In genomic region chr4:55906999-55907398, GRCh38 we compare ENCODE assay signal across 12 cellular contexts. TPM values are rescaled to one million over a fixed set of nuclear protein-coding genes. Genes with fewer than 3 reads are reported as not detected.
A peak's percentile ranks its signal among the peaks of the same experiment; 100 is the strongest.
DNase-seq lines count a peak whose midpoint lies in the region; ATAC-seq and TF ChIP-seq lines count a peak whose summit lies in the region.
"Had no signal": no experiment of that assay in that cellular context is flagged by ENCODE, and none has a peak within 500 bp of the region (broad histone marks: within the 10 kb centered on the region; RNA-seq: fewer than 3 reads in every experiment).

No MANE protein-coding gene starts in this region.

- TF ChIP-seq EP300 in upper lobe of left lung (IDR thresholded peaks at IDR 0.05) = no peak

- peaks cover 14% of the 10 kb centered on the region for H3K4me1 ChIP-seq in RWPE2 (ENCODE audit: insufficient read depth, poor library complexity, severe bottlenecking)
- H3K4me1 ChIP-seq in upper lobe of left lung = peaks cover 0 to 10% (median 3%) of the 10 kb centered on the region in 4 donors

- in situ Hi-C loops in GM13976 (cut with MboI; ENCODE audit: low sequenced_read_pairs, unreplicated experiment) = no loop called here

- peak; percentile 73 for DNase-seq in A172 (ENCODE audit: low spot score)
- peak; percentile 15 for DNase-seq in Daoy (ENCODE audit: low read depth)
- no peak for DNase-seq in RWPE2 (ENCODE audit: low spot score)
- peak; percentile 26 for DNase-seq in epithelial cell of prostate (ENCODE audit: low read depth, low spot score)
- no peak for DNase-seq in NCI-H748 treated with DMSO at 0.1 percent for 48 hours (lab: John Stamatoyannopoulos, UW)
- no peak for DNase-seq in GM13976 (ENCODE audit: low spot score)
- no peak for DNase-seq in upper lobe of left lung
- no peak for DNase-seq in NOMO-1 treated with dmso at 0.1 percent for 144 hours (lab: John Stamatoyannopoulos, UW; ENCODE audit: unreplicated experiment)
- DNase-seq: cerebellar nuclear complex, H7, nephron progenitor cell had no signal

- 63 to 64% methylated on average over 3 of the region's 3 CpGs for WGBS in upper lobe of left lung, 2 donors

- ATAC-seq in RWPE2 (ENCODE audit: low read depth) (peak; percentile 97), upper lobe of left lung (ENCODE audit: low FRiP score in 2 of 2) (no peak)

- H3K9me3 ChIP-seq in RWPE2 (ENCODE audit: severe bottlenecking) = no peaks in the 10 kb centered on the region
- no peaks in the 10 kb centered on the region for H3K9me3 ChIP-seq in upper lobe of left lung

- TF ChIP-seq CTCF in RWPE2 (IDR thresholded peaks at IDR 0.05; ENCODE audit: poor library complexity, severe bottlenecking) (no peak), GM13976 (IDR thresholded peaks at IDR 0.05; ENCODE audit: borderline replicate concordance, control extremely low read depth, extremely low read depth, insufficient read depth, missing control alignments) (no peak), upper lobe of left lung (IDR thresholded peaks at IDR 0.05) (no peak)

- H3K27ac ChIP-seq in RWPE2 (ENCODE audit: poor library complexity, severe bottlenecking) = peak overlapping the region; percentile 62
- H3K27ac ChIP-seq in epithelial cell of prostate = peak overlapping the region; percentile 36
- H3K27ac ChIP-seq in upper lobe of left lung = peak overlapping the region in 1 of 4 donors; percentile 30
- H3K27ac ChIP-seq: skin epidermis had no signal

- H3K4me3 ChIP-seq in RWPE2 (ENCODE audit: severe bottlenecking) = no peak overlapping the region
- no peak overlapping the region for H3K4me3 ChIP-seq in upper lobe of left lung
- H3K4me3 ChIP-seq: skin epidermis had no signal

- H3K27me3 ChIP-seq in RWPE2 (ENCODE audit: insufficient read depth, poor library complexity, severe bottlenecking) (no peaks in the 10 kb centered on the region), upper lobe of left lung (no peaks in the 10 kb centered on the region)

- TF ChIP-seq POLR2A in upper lobe of left lung (IDR thresholded peaks at IDR 0.05) = no peak

- H3K36me3 ChIP-seq in RWPE2 (ENCODE audit: low read depth) (peaks cover 25% of the 10 kb centered on the region), upper lobe of left lung (peaks cover 0 to 28% (median 1%) of the 10 kb centered on the region in 4 donors)

RNA-seq across cellular contexts. Expression of gene CEP135, which starts 41.7 kb away (rescaled TPM):
- 11.7 and 17.9 TPM in 2 replicates for total RNA-seq in A172 (2014; rRNA removed; shearing (Covaris generic))
- 5.4 and 5.5 TPM in 2 replicates for total RNA-seq in Daoy (2014; rRNA removed; shearing (Covaris generic))
- total RNA-seq in upper lobe of left lung = 10 to 100 TPM in 2 of 6 donors, 1 to 10 TPM in 4; 4.7 to 14.1 (median 8.4) TPM

RNA-seq across cellular contexts. Expression of gene EXOC1, which starts 53.6 kb away (rescaled TPM):
- 40.5 and 55.6 TPM in 2 replicates for total RNA-seq in A172 (2014; rRNA removed; shearing (Covaris generic))
- total RNA-seq in Daoy (2014; rRNA removed; shearing (Covaris generic)) = 17.3 and 28.3 TPM in 2 replicates
- 10 to 100 TPM; 19.1 to 44.2 (median 32.4) TPM for total RNA-seq in upper lobe of left lung

Comparison
In these comparisons a context has a peak if more than half of its experiments do, and no peak if none do; other contexts are left out.
1. DNase-seq: peak in A172 (single experiment), Daoy (single experiment) and epithelial cell of prostate (single experiment); none in RWPE2 (single experiment), NCI-H748 treated with DMSO at 0.1 percent for 48 hours (single experiment), GM13976 (single experiment), upper lobe of left lung (0 of 2) and NOMO-1 treated with dmso at 0.1 percent for 144 hours (single experiment).